Comparison of ENCODE assay signal across 8 cellular contexts in genomic region chr20:13325033-13325432, GRCh38.
DNase-seq lines count a peak whose midpoint lies in the region; ATAC-seq and TF ChIP-seq lines count a peak whose summit lies in the region.

No MANE protein-coding gene starts in this region.

- no peaks in the 10 kb centered on the region for H3K4me1 Mint-ChIP-seq in glutamatergic neuron (ENCODE audit: low read depth, unreplicated experiment)

- H3K4me3 Mint-ChIP-seq in glutamatergic neuron (ENCODE audit: unreplicated experiment) = no peak overlapping the region

- H3K9me3 Mint-ChIP-seq in glutamatergic neuron (ENCODE audit: unreplicated experiment) = peaks cover 1% of the 10 kb centered on the region

- no peaks in the 10 kb centered on the region for H3K36me3 ChIP-seq in aorta (ENCODE audit: control insufficient read depth in 1 of 2, insufficient read depth in 2 of 2, low read length in 1 of 2)
- H3K36me3 ChIP-seq in suprapubic skin = no peaks in the 10 kb centered on the region

- peaks cover 4% of the 10 kb centered on the region for H3K27me3 Mint-ChIP-seq in glutamatergic neuron (ENCODE audit: unreplicated experiment)

- no peak for TF ChIP-seq POLR2A in suprapubic skin (IDR thresholded peaks at IDR 0.05)

- H3K27ac ChIP-seq in aorta (ENCODE audit: low read depth in 1 of 2, low read length in 2 of 2) = no peak overlapping the region
- H3K27ac ChIP-seq in suprapubic skin = no peak overlapping the region

- ATAC-seq in aorta (ENCODE audit: low FRiP score) = peak; percentile 59
- no peak for ATAC-seq in GM18519 (IDR thresholded peaks at IDR 0.05; ENCODE audit: low FRiP score, unreplicated experiment)

- H3K27me3 ChIP-seq in aorta (ENCODE audit: control insufficient read depth in 1 of 2, insufficient read depth in 2 of 2, low read length in 1 of 2) = no peaks in the 10 kb centered on the region
- H3K27me3 ChIP-seq in suprapubic skin = no peaks in the 10 kb centered on the region

- peaks cover 2% of the 10 kb centered on the region for H3K9me3 ChIP-seq in aorta (ENCODE audit: control insufficient read depth, low read length)
- H3K9me3 ChIP-seq in suprapubic skin = no peaks in the 10 kb centered on the region

- DNase-seq in stimulated activated CD4-positive, alpha-beta T cell treated with anti-CD3 and anti-CD28 coated beads, Interleukin-15, amount 100 ng/mL, for 24 hours = peak; percentile 19
- no peak for DNase-seq in stimulated activated CD4-positive, alpha-beta T cell treated with anti-CD3 and anti-CD28 coated beads, Interleukin-4, amount 100 ng/mL, for 1 hour
- DNase-seq in RKO (ENCODE audit: low spot score) = peak; percentile 45
- DNase-seq in glutamatergic neuron = peak; percentile 36
- no peak for DNase-seq in aorta
- DNase-seq in activated CD8-positive, alpha-beta memory T cell treated with anti-CD3 and anti-CD28 coated beads, Interleukin-2, amount 50 U/mL, for 4 hours = no peak
- no peak for DNase-seq in suprapubic skin (ENCODE audit: low spot score in 2 of 2)

- H3K4me3 ChIP-seq in aorta (ENCODE audit: low read length in 2 of 2) (no peak overlapping the region), suprapubic skin (no peak overlapping the region)

- no peak for TF ChIP-seq EP300 in suprapubic skin (IDR thresholded peaks at IDR 0.05)

- H3K27ac Mint-ChIP-seq in glutamatergic neuron (ENCODE audit: unreplicated experiment) = no peak overlapping the region

- whole genome bisulfite sequencing in aorta, 2 donors = 23 to 27% methylated on average over 8 of the region's 8 CpGs
- 44% methylated on average over 8 of the region's 8 CpGs for WGBS in suprapubic skin

- H3K36me3 Mint-ChIP-seq in glutamatergic neuron (ENCODE audit: unreplicated experiment) = peaks cover 3% of the 10 kb centered on the region

- intact Hi-C loops in aorta (cut with DNase I) = loop anchor here (5.0 to 10.0 kb wide), 5 partner anchors 220 to 460 kb away; partner anchors contain the start of genes ESF1 (in 1 of the 2) and NDUFAF5 (in 1 of the 2)

- H3K4me1 ChIP-seq in aorta (ENCODE audit: control insufficient read depth in 1 of 2, insufficient read depth in 2 of 2, low read length in 2 of 2) = no peaks in the 10 kb centered on the region
- peaks cover 4% of the 10 kb centered on the region for H3K4me1 ChIP-seq in suprapubic skin

- TF ChIP-seq CTCF in glutamatergic neuron (IDR thresholded peaks at IDR 0.05; ENCODE audit: partially characterized antibody, unreplicated experiment) (peak; percentile 39), suprapubic skin (IDR thresholded peaks at IDR 0.05) (no peak)

Comparison
In these comparisons a context has a peak if more than half of its experiments do, and no peak if none do; other contexts are left out.
1. DNase-seq: peak in stimulated activated CD4-positive, alpha-beta T cell treated with anti-CD3 and anti-CD28 coated beads, Interleukin-15, amount 100 ng/mL, for 24 hours (single experiment), RKO (single experiment) and glutamatergic neuron (single experiment); none in stimulated activated CD4-positive, alpha-beta T cell treated with anti-CD3 and anti-CD28 coated beads, Interleukin-4, amount 100 ng/mL, for 1 hour (single experiment), aorta (0 of 2), activated CD8-positive, alpha-beta memory T cell treated with anti-CD3 and anti-CD28 coated beads, Interleukin-2, amount 50 U/mL, for 4 hours (single experiment) and suprapubic skin (0 of 2).